Comparison of ENCODE assay signal across 7 cellular contexts in genomic region chr13:46211116-46211515, GRCh38. TPM values are rescaled to one million over a fixed set of nuclear protein-coding genes. Genes with fewer than 3 reads are reported as not detected.
DNase-seq lines count a peak whose midpoint lies in the region; ATAC-seq, FAIRE-seq and TF ChIP-seq lines count a peak whose summit lies in the region.

No MANE protein-coding gene starts in this region.

- 4% methylated on average over 9 of the region's 9 CpGs for WGBS in right lobe of liver (ENCODE audit: insufficient coverage, low coverage, low lambda C conversion rate, missing lambda C conversion rate)

- no peak overlapping the region for H3K27ac ChIP-seq in right lobe of liver
- H3K27ac ChIP-seq in substantia nigra (ENCODE audit: low read depth, low read length, poor library complexity, severe bottlenecking): peak overlapping the region; percentile 94

- H3K4me3 ChIP-seq in astrocyte of the spinal cord (ENCODE audit: low read depth, low read length): peak overlapping the region; percentile 55
- peak overlapping the region; percentile 41 to 48 (median 44) for H3K4me3 ChIP-seq in right lobe of liver

- no peaks in the 10 kb centered on the region for H3K36me3 ChIP-seq in right lobe of liver

- no peaks in the 10 kb centered on the region for H3K9me3 ChIP-seq in right lobe of liver

- H3K4me1 ChIP-seq in right lobe of liver: no peaks in the 10 kb centered on the region

- DNase-seq in GM12892 (ENCODE audit: insufficient read length) (no peak), RPMI7951 (ENCODE audit: low read depth) (peak; percentile 30), astrocyte of the spinal cord (ENCODE audit: low read depth, low spot score) (peak; percentile 2), right lobe of liver (no peak), substantia nigra (lab: John Stamatoyannopoulos, UW) (no peak), cerebellum (ENCODE audit: low spot score) (no peak)

- intact Hi-C loops in right lobe of liver (cut with DNase I): no loop called here

- in situ Hi-C loops in astrocyte of the spinal cord (cut with HindIII; ENCODE audit: low sequenced_read_pairs): no loop called here

- TF ChIP-seq POLR2A in GM12892 (IDR thresholded peaks at IDR 0.05; ENCODE audit: low read depth, low read length): no peak
- TF ChIP-seq POLR2A in right lobe of liver (IDR thresholded peaks at IDR 0.05): no peak

- H3K27me3 ChIP-seq in right lobe of liver: no peaks in the 10 kb centered on the region

- TF ChIP-seq CTCF in astrocyte of the spinal cord (IDR thresholded peaks at IDR 0.05; ENCODE audit: low read depth, low read length) (no peak), right lobe of liver (IDR thresholded peaks at IDR 0.05) (no peak)

- peak; percentile 83 for FAIRE-seq in GM12892 (lab: Jason Lieb, UNC)

- peak; percentile 23 for ATAC-seq in HG02840 (IDR thresholded peaks at IDR 0.05; ENCODE audit: low FRiP score, unreplicated experiment)
- ATAC-seq in right lobe of liver: peak; percentile 30 to 55 (median 41)

RNA-seq across cellular contexts. Expression of gene LRRC63, which starts 0.6 kb away (rescaled TPM):
- polyA plus RNA-seq in GM12892 (2012; ENCODE audit: missing spikeins): 0.68 TPM
- 0.20 and 0.48 TPM in 2 replicates for total RNA-seq in RPMI7951 (2014; rRNA removed; shearing (Covaris generic))
- total RNA-seq in right lobe of liver: under 1 TPM in 1 of 6 experiments, not detected in 5; 0.12 TPM
- total RNA-seq in cerebellum: 1.7 TPM

RNA-seq across cellular contexts. Expression of gene LCP1, which starts 29.1 kb away (rescaled TPM):
- polyA plus RNA-seq in GM12892 (2012; ENCODE audit: missing spikeins): 1,187 TPM
- 65.9 and 75.0 TPM in 2 replicates for total RNA-seq in RPMI7951 (2014; rRNA removed; shearing (Covaris generic))
- 10 to 100 TPM; 19.7 to 58.1 (median 22.8) TPM for total RNA-seq in right lobe of liver
- 5.7 TPM for total RNA-seq in cerebellum

Comparison
In these comparisons a context has a peak if more than half of its experiments do, and no peak if none do; other contexts are left out.
1. DNase-seq: peak in RPMI7951 (single experiment) and astrocyte of the spinal cord (single experiment); none in GM12892 (single experiment), right lobe of liver (0 of 3), substantia nigra (0 of 49) and cerebellum (single experiment).